7 cellular contexts compared by ENCODE assay signal in the genomic region with DNA sequence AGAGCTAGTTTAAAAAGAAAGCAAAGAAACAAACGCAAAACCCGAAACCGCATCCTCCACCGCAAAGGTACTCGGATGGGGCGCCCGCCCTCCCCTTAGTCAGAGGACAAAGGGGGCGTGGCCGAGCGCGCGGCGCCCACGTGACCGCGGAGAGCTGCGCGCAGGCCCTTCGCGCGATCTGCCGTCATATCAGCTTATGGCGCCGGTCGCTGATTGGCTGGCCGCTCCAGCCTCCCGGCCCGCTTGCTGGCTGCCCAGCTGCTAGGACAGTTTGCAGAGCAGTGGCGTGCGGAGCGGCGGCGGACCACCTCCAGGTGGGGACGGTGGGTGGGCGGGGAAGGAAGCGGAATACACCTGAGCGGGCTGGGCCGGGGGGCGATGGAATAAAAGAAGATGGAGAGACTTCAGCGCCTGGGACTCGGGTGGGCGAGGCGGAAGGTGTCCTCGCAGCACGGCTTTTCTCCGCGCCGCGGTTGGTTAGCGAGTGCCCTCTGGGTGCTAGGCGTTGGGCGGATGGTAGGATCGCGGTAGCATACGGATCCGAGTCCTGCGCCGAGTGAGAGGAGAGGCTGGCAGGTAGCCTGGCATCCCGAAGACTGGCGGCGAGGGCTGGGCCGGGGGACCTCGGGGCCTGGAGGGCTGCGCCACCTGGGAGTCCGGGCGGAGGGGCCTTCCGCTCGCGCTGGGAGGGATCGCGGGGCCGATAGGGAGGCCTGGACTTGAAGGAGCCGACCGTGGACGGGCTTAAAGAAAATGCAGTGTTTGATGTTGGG. TPM values are rescaled to one million over a fixed set of nuclear protein-coding genes. Genes with fewer than 3 reads are reported as not detected.
DNase-seq lines count a peak whose midpoint lies in the region; ATAC-seq, FAIRE-seq and TF ChIP-seq lines count a peak whose summit lies in the region.

A gene with protein sequence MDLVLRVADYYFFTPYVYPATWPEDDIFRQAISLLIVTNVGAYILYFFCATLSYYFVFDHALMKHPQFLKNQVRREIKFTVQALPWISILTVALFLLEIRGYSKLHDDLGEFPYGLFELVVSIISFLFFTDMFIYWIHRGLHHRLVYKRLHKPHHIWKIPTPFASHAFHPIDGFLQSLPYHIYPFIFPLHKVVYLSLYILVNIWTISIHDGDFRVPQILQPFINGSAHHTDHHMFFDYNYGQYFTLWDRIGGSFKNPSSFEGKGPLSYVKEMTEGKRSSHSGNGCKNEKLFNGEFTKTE (plus strand): TSS at position 269 of the 773 bp plus-strand sequence. CDS start 10,605 bp downstream, outside the sequence.

- H3K27me3 ChIP-seq in hepatocyte: no peaks in the 10 kb centered on the region

- peak within 1 kb of the TSS; percentile 95 for H3K27ac ChIP-seq in hepatocyte

- ATAC-seq in HG02981 (IDR thresholded peaks at IDR 0.05; ENCODE audit: unreplicated experiment): peak; percentile 93

- H4K20me1 ChIP-seq in hepatocyte (ENCODE audit: insufficient read depth, poor library complexity, severe bottlenecking): peaks cover 34% of the 10 kb centered on the region

- H3K9me2 ChIP-seq in hepatocyte (replicated peaks; ENCODE audit: insufficient read depth): no peaks in the 10 kb centered on the region

- no peaks in the 10 kb centered on the region for H3K36me3 ChIP-seq in hepatocyte (replicated peaks; ENCODE audit: insufficient read depth, low read depth)

- peak; percentile 88 for DNase-seq in GM18507 (ENCODE audit: extremely low spot score, insufficient read length, low read depth)
- DNase-seq in NCI-H2029 treated with DMSO at 0.1 percent for 48 hours (lab: John Stamatoyannopoulos, UW): peak; percentile 77
- DNase-seq in T-helper 9 cell: peak; percentile 97
- peak; percentile 98 for DNase-seq in astrocyte of the hippocampus (ENCODE audit: low read depth, low spot score)
- peak; percentile 99 for DNase-seq in hepatocyte (ENCODE audit: low spot score)
- DNase-seq in renal cortical epithelial cell (ENCODE audit: low read depth): peak; percentile 82

- peaks cover 24% of the 10 kb centered on the region for H3K4me1 ChIP-seq in hepatocyte (ENCODE audit: insufficient read depth)

- peak; percentile 94 for FAIRE-seq in GM18507 (lab: Jason Lieb, UNC)

- H3K4me2 ChIP-seq in hepatocyte: peak within 1 kb of the TSS; percentile 80

- H3K79me2 ChIP-seq in hepatocyte: peaks cover 48% of the 10 kb centered on the region

- WGBS in hepatocyte (ENCODE audit: low lambda C conversion rate, missing lambda C conversion rate): 3% methylated on average over 58 of the region's 75 CpGs

- peak within 1 kb of the TSS; percentile 71 for H3K4me3 ChIP-seq in hepatocyte

- no peaks in the 10 kb centered on the region for H3K9me3 ChIP-seq in hepatocyte (ENCODE audit: low read depth)

- TF ChIP-seq CTCF in hepatocyte (IDR thresholded peaks at IDR 0.05; ENCODE audit: poor library complexity): no peak

- peak within 1 kb of the TSS; percentile 60 for H2AFZ ChIP-seq in hepatocyte

RNA-seq across cellular contexts. Expression of the gene that starts here (rescaled TPM):
- total RNA-seq in hepatocyte: 164 and 166 TPM in 2 replicates
- 102 and 124 TPM in 2 replicates for polyA plus RNA-seq in hepatocyte
- 51.0 and 73.3 TPM in 2 replicates for total RNA-seq in renal cortical epithelial cell

Comparison
In these comparisons a context has a peak if more than half of its experiments do, and no peak if none do; other contexts are left out.
1. Peak in every context shown above with its lines: DNase-seq, ATAC-seq, H3K4me3 ChIP-seq and H3K27ac ChIP-seq.